In the genomic region with DNA sequence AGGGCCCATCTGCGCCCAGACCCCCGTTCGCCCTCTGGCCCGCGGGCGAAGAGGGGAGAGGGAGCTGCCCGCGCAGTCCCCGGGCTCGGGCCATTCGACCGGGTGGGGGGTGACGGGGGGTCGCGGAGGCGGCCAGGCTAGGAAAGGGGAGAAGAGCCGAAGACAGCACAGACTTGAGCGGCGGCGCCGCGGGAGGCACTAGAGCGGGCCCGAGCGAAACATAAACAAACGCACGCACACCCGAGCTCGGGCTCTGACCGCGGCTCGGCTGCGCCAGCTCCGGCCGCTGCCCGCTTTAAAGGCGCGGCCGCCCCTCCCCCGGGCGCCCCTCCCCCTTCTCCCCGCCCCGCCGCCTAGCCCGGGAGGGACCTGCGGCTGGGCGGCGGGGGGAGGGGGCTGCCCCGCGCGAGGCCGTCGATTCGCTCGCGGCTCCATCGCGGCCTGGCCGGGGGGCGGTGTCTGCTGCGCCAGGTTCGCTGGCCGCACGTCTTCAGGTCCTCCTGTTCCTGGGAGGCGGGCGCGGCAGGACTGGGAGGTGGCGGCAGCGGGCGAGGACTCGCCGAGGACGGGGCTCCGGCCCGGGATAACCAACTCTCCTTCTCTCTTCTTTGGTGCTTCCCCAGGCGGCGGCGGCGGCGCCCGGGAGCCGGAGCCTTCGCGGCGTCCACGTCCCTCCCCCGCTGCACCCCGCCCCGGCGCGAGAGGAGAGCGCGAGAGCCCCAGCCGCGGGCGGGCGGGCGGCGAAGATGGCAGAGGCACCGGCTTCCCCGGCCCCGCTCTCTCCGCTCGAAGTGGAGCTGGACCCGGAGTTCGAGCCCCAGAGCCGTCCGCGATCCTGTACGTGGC, we compare ENCODE assay signal across 8 cellular contexts. TPM values are rescaled to one million over a fixed set of nuclear protein-coding genes. Genes with fewer than 3 reads are reported as not detected.
A peak's percentile ranks its signal among the peaks of the same experiment; 100 is the strongest.
DNase-seq lines count a peak whose midpoint lies in the region; ATAC-seq and TF ChIP-seq lines count a peak whose summit lies in the region.

Gene FOXO3, plus strand, starts transcription at position 455 of the 846 bp plus-strand sequence. Its CDS starts 292 bp downstream, at position 747.

- CTCF ChIA-PET in AG04450 (lab: Charles Lee): interaction anchor here (0.7 to 1.0 kb wide), 2 partner anchors 513 to 534 kb away, joined by 3 read pairs; partner anchors contain the start of gene SESN1
- CTCF ChIA-PET in activated CD8-positive, alpha-beta memory T cell treated with anti-CD3 and anti-CD28 coated beads, Interleukin-2, amount 10 ng/mL, durations not matched to agents 7 days and 5 days (lab: Charles Lee): interaction anchor here (1.1 kb wide), 1 partner anchor 332 kb away, joined by 3 read pairs; no protein-coding TSS in a partner anchor

- peaks cover 12% of the 10 kb centered on the region for H3K27me3 Mint-ChIP-seq in activated CD8-positive, alpha-beta memory T cell treated with anti-CD3 and anti-CD28 coated beads, Interleukin-2, amount 10 ng/mL, durations not matched to agents 7 days and 5 days
- H3K27me3 Mint-ChIP-seq in memory B cell: no peaks in the 10 kb centered on the region

- H3K9ac ChIP-seq in endocrine pancreas (ENCODE audit: control insufficient read depth, insufficient read depth, low read length): peak within 1 kb of the TSS; percentile 78

- H3K4me1 Mint-ChIP-seq in activated CD8-positive, alpha-beta memory T cell treated with anti-CD3 and anti-CD28 coated beads, Interleukin-2, amount 10 ng/mL, durations not matched to agents 7 days and 5 days: peaks cover 48% of the 10 kb centered on the region
- H3K4me1 Mint-ChIP-seq in memory B cell: peaks cover 30% of the 10 kb centered on the region

- H3K4me1 ChIP-seq in endocrine pancreas (ENCODE audit: control insufficient read depth, insufficient read depth, low read length): peaks cover 12% of the 10 kb centered on the region

- peak within 1 kb of the TSS; percentile 91 for H3K4me3 Mint-ChIP-seq in activated CD8-positive, alpha-beta memory T cell treated with anti-CD3 and anti-CD28 coated beads, Interleukin-2, amount 10 ng/mL, durations not matched to agents 7 days and 5 days
- H3K4me3 Mint-ChIP-seq in memory B cell: peak within 1 kb of the TSS; percentile 99

- peaks cover 3% of the 10 kb centered on the region; the same call in 1 of the 2 replicates for H3K9me3 ChIP-seq in AG04450 (ENCODE audit: control insufficient read depth, insufficient read depth, low read length)
- H3K9me3 ChIP-seq in endocrine pancreas (ENCODE audit: control insufficient read depth, low read length): no peaks in the 10 kb centered on the region

- H3K4me3 ChIP-seq in AG04450 (ENCODE audit: low read depth, low read length) (peak within 1 kb of the TSS; percentile 93), endocrine pancreas (ENCODE audit: control insufficient read depth, insufficient read depth, low read length) (no peak within 1 kb of the TSS)

- peak within 1 kb of the TSS; percentile 88 for H3K27ac ChIP-seq in AG04450 (ENCODE audit: low read depth, low read length)

- POLR2A ChIA-PET in AG04450 (lab: Yijun Ruan, JAX): interaction anchor here (0.5 to 2.9 kb wide), 16 partner anchors 16 to 534 kb away, joined by 3 to 17 read pairs (median 6); partner anchors contain the start of genes ARMC2, CEP57L1 and SESN1

- H3K27ac Mint-ChIP-seq in activated CD8-positive, alpha-beta memory T cell treated with anti-CD3 and anti-CD28 coated beads, Interleukin-2, amount 10 ng/mL, durations not matched to agents 7 days and 5 days: peak within 1 kb of the TSS; percentile 77
- H3K27ac Mint-ChIP-seq in memory B cell: peak within 1 kb of the TSS; percentile 99

- no peaks in the 10 kb centered on the region for H3K27me3 ChIP-seq in AG04450 (ENCODE audit: control insufficient read depth, insufficient read depth, low read length)
- H3K27me3 ChIP-seq in endocrine pancreas (ENCODE audit: control insufficient read depth, insufficient read depth, low read length): no peaks in the 10 kb centered on the region

- ATAC-seq in GM21717 (IDR thresholded peaks at IDR 0.05; ENCODE audit: unreplicated experiment) (peak; percentile 17), memory B cell (ENCODE audit: low read depth) (no peak), HG03135 (IDR thresholded peaks at IDR 0.05; ENCODE audit: unreplicated experiment) (no peak)
- ATAC-seq in activated CD8-positive, alpha-beta memory T cell treated with anti-CD3 and anti-CD28 coated beads, Interleukin-2, amount 10 ng/mL, durations not matched to agents 7 days and 5 days: no peak

- peaks cover 17% of the 10 kb centered on the region for H3K36me3 Mint-ChIP-seq in activated CD8-positive, alpha-beta memory T cell treated with anti-CD3 and anti-CD28 coated beads, Interleukin-2, amount 10 ng/mL, durations not matched to agents 7 days and 5 days
- H3K36me3 Mint-ChIP-seq in memory B cell: peaks cover 7% of the 10 kb centered on the region

- no peaks in the 10 kb centered on the region for H3K36me3 ChIP-seq in endocrine pancreas (ENCODE audit: control insufficient read depth, insufficient read depth, low read length)

- no peaks in the 10 kb centered on the region for H3K9me3 Mint-ChIP-seq in activated CD8-positive, alpha-beta memory T cell treated with anti-CD3 and anti-CD28 coated beads, Interleukin-2, amount 10 ng/mL, durations not matched to agents 7 days and 5 days (ENCODE audit: low read depth)
- H3K9me3 Mint-ChIP-seq in memory B cell: peaks cover 2% of the 10 kb centered on the region

- DNase-seq in AG04450 (ENCODE audit: low read depth, low spot score) (no peak), NCI-H82 (lab: John Stamatoyannopoulos, UW) (peak; percentile 91), memory B cell (ENCODE audit: low spot score in 2 of 2) (peak; percentile 48 to 67)
- peak; percentile 68 for DNase-seq in activated CD8-positive, alpha-beta memory T cell treated with anti-CD3 and anti-CD28 coated beads, Interleukin-2, amount 10 ng/mL, durations not matched to agents 7 days and 5 days
- DNase-seq in stimulated activated CD8-positive, alpha-beta memory T cell treated with anti-CD3 and anti-CD28 coated beads, Interleukin-15, amount 100 ng/mL, for 24 hours (ENCODE audit: low read depth): peak; percentile 34

- TF ChIP-seq CTCF in AG04450 (IDR thresholded peaks at IDR 0.05; ENCODE audit: low read depth, low read length): no peak

RNA-seq across cellular contexts. Expression of gene FOXO3, which starts in this region (rescaled TPM):
- 32.7 and 36.7 TPM in 2 replicates for polyA plus RNA-seq in AG04450 (2011; rRNA removed)
- 136 and 171 TPM in 2 replicates for polyA minus RNA-seq in AG04450 (2011; rRNA and poly(A)+ RNA removed)
- total RNA-seq in activated CD8-positive, alpha-beta memory T cell treated with anti-CD3 and anti-CD28 coated beads, Interleukin-2, amount 10 ng/mL, durations not matched to agents 7 days and 5 days: 10 to 100 TPM; 13.4 to 14.7 TPM
